Comparison of ENCODE assay signal across 8 cellular contexts in genomic region chr12:64088431-64089349, GRCh38.
DNase-seq lines count a peak whose midpoint lies in the region; ATAC-seq, FAIRE-seq and TF ChIP-seq lines count a peak whose summit lies in the region.

No MANE protein-coding gene starts in this region.

- H3K36me3 ChIP-seq in GM23248 (ENCODE audit: low read depth) = peaks cover 21% of the 10 kb centered on the region
- no peaks in the 10 kb centered on the region for H3K36me3 ChIP-seq in H1 (ENCODE audit: control insufficient read depth in 2 of 4, insufficient read depth in 4 of 4, low read length in 3 of 4)

- H3K9ac ChIP-seq in GM23248 = peak overlapping the region; percentile 54
- H3K9ac ChIP-seq in H1 (replicated peaks in 1 of 4; ENCODE audit: extremely low read depth in 1 of 4, low read depth in 3 of 4, low read length in 3 of 4) = no peak overlapping the region

- peak; percentile 96 for DNase-seq in GM23248
- peak; percentile 24 for DNase-seq in NCI-H82 treated with DMSO at 0.1 percent for 48 hours (lab: John Stamatoyannopoulos, UW; ENCODE audit: unreplicated experiment)
- DNase-seq in H1 (ENCODE audit: low read depth in 1 of 2, low spot score in 2 of 2) = peak in 1 of 2 experiments; percentile 10
- peak; percentile 89 for DNase-seq in medulla oblongata (ENCODE audit: extremely low spot score)
- DNase-seq in activated CD8-positive, alpha-beta memory T cell treated with anti-CD3 and anti-CD28 coated beads, Interleukin-2, amount 50 U/mL, for 48 hours = no peak
- DNase-seq in NCI-H1930 (lab: John Stamatoyannopoulos, UW) = no peak
- DNase-seq in activated T-cell treated with anti-CD3 and anti-CD28 coated beads, Interleukin-2, amount 50 U/mL, for 72 hours = no peak
- no peak for DNase-seq in SKM-1 treated with dmso at 0.1 percent for 144 hours (lab: John Stamatoyannopoulos, UW; ENCODE audit: unreplicated experiment)

- no peaks in the 10 kb centered on the region for H3K9me3 Mint-ChIP-seq in activated T-cell treated with anti-CD3 and anti-CD28 coated beads, Interleukin-2, amount 50 U/mL, for 72 hours

- peaks cover 18% of the 10 kb centered on the region for H3K27me3 Mint-ChIP-seq in activated T-cell treated with anti-CD3 and anti-CD28 coated beads, Interleukin-2, amount 50 U/mL, for 72 hours (ENCODE audit: low read depth)

- H4K20me1 ChIP-seq in GM23248 (ENCODE audit: insufficient read depth) = no peaks in the 10 kb centered on the region
- H4K20me1 ChIP-seq in H1 (replicated peaks in 1 of 2; ENCODE audit: control insufficient read depth in 1 of 2, insufficient read depth in 2 of 2, low read length in 2 of 2) = no peaks in the 10 kb centered on the region

- no peak overlapping the region for H3K4ac ChIP-seq in H1 (replicated peaks; ENCODE audit: insufficient read length, low read depth, low read length)

- no peaks in the 10 kb centered on the region for H3K4me1 Mint-ChIP-seq in activated T-cell treated with anti-CD3 and anti-CD28 coated beads, Interleukin-2, amount 50 U/mL, for 72 hours (ENCODE audit: low read depth)

- no peak for TF ChIP-seq CTCF in H1 (IDR thresholded peaks at IDR 0.05; ENCODE audit: control extremely low read depth in 1 of 3, insufficient read depth in 1 of 3, low read depth in 1 of 3, low read length in 3 of 3)

- H3K4me3 Mint-ChIP-seq in activated T-cell treated with anti-CD3 and anti-CD28 coated beads, Interleukin-2, amount 50 U/mL, for 72 hours = no peak overlapping the region

- H3K79me2 ChIP-seq in GM23248 (ENCODE audit: insufficient read depth) (peaks cover 37% of the 10 kb centered on the region), H1 (ENCODE audit: control insufficient read depth in 1 of 2, insufficient read depth in 2 of 2, low read length in 2 of 2) (no peaks in the 10 kb centered on the region)

- FAIRE-seq in H1 (lab: Jason Lieb, UNC) = peak; percentile 78

- POLR2A ChIA-PET in H1 (lab: Charles Lee; ENCODE audit: partially characterized antibody) = no interaction called here

- H3K23me2 ChIP-seq in H1 (ENCODE audit: low read depth, low read length) = no peaks in the 10 kb centered on the region

- no peaks in the 10 kb centered on the region for H3K9me2 ChIP-seq in GM23248 (ENCODE audit: insufficient read depth)

- no peak overlapping the region for H3K56ac ChIP-seq in H1 (replicated peaks; ENCODE audit: insufficient read length, low read depth, low read length)

- H4K8ac ChIP-seq in H1 (ENCODE audit: extremely low read depth, insufficient read depth, low read length) = no peak overlapping the region

- H3K27ac ChIP-seq in GM23248 (peak overlapping the region; percentile 85), H1 (ENCODE audit: low read depth, low read length) (no peak overlapping the region)

- H3K14ac ChIP-seq in H1 (ENCODE audit: insufficient read length) = no peak overlapping the region

- H2AFZ ChIP-seq in GM23248 (no peak overlapping the region), H1 (ENCODE audit: low read length) (no peak overlapping the region)

- H3K18ac ChIP-seq in H1 (ENCODE audit: extremely low read depth, low read length) = no peak overlapping the region

- in situ Hi-C loops in GM23248 (cut with MboI) = loop anchor here (25.0 kb wide), 1 partner anchor 251 kb away; the partner anchor contains the start of gene SRGAP1

- H3K4me2 ChIP-seq in GM23248 (ENCODE audit: unreplicated experiment) = peak overlapping the region; percentile 71
- no peak overlapping the region for H3K4me2 ChIP-seq in H1 (ENCODE audit: insufficient read depth in 1 of 2, low read depth in 2 of 2, low read length in 2 of 2)

- TF ChIP-seq RAD21 in H1 (IDR thresholded peaks at IDR 0.05 in 1 of 2, conservative IDR thresholded peaks at IDR 0.05 in 1 of 2; ENCODE audit: low read depth in 2 of 2, low read length in 2 of 2) = no peak

- H3K4me3 ChIP-seq in GM23248 = peak overlapping the region; percentile 45
- no peak overlapping the region for H3K4me3 ChIP-seq in H1 (ENCODE audit: extremely low read depth in 1 of 4, insufficient read depth in 2 of 4, low read depth in 3 of 4, low read length in 4 of 4)

- H3K4me1 ChIP-seq in GM23248 (ENCODE audit: insufficient read depth) = peaks cover 66% of the 10 kb centered on the region
- H3K4me1 ChIP-seq in H1 (replicated peaks in 1 of 4; ENCODE audit: control insufficient read depth in 3 of 4, insufficient read depth in 4 of 4, low read length in 3 of 4) = peaks cover 0 to 6% (median 2%) of the 10 kb centered on the region in 4 experiments; a peak in 2 of 7 replicates

- no peak for ATAC-seq in activated T-cell treated with anti-CD3 and anti-CD28 coated beads, Interleukin-2, amount 50 U/mL, for 72 hours (replicated peaks in 1 of 2)

- 0 out of 2 replicates have a peak overlapping the region, but pooled peaks have one; percentile 30 for H2BK12ac ChIP-seq in H1 (ENCODE audit: low read depth, low read length)

- H3K27ac Mint-ChIP-seq in activated T-cell treated with anti-CD3 and anti-CD28 coated beads, Interleukin-2, amount 50 U/mL, for 72 hours = no peak overlapping the region

- TF ChIP-seq EP300 in H1 (IDR thresholded peaks at IDR 0.05; ENCODE audit: borderline replicate concordance in 1 of 2, low read depth in 2 of 2, low read length in 2 of 2) = no peak

- CTCF ChIA-PET in H1 (lab: Charles Lee; ENCODE audit: partially characterized antibody) = interaction anchor here (0.5 to 1.8 kb wide), 2 partner anchors 10 to 289 kb away, joined by 3 to 8 read pairs; no protein-coding TSS in a partner anchor

- no peak overlapping the region for H2BK120ac ChIP-seq in H1 (replicated peaks; ENCODE audit: low read depth, low read length)

- no peak overlapping the region for H2BK20ac ChIP-seq in H1 (ENCODE audit: low read length)

- no peaks in the 10 kb centered on the region for H3K27me3 ChIP-seq in GM23248 (replicated peaks; ENCODE audit: insufficient read depth)
- no peaks in the 10 kb centered on the region for H3K27me3 ChIP-seq in H1 (replicated peaks in 1 of 4; ENCODE audit: control insufficient read depth in 3 of 4, extremely low read depth in 1 of 4, insufficient read depth in 3 of 4, low read length in 3 of 4)

- no peak overlapping the region for H3K23ac ChIP-seq in H1 (ENCODE audit: insufficient read length)

- WGBS in GM23248 (ENCODE audit: low coverage in 1 of 2, low lambda C conversion rate in 2 of 2, missing lambda C conversion rate in 2 of 2), 2 experiments = 8 to 9% methylated on average over 12 of the region's 12 CpGs
- 84% methylated on average over 12 of the region's 12 CpGs; no CpG with 5 or more reads in 1 of the 2 experiments for WGBS in H1 (ENCODE audit: extremely low coverage in 1 of 2, insufficient coverage in 1 of 2, insufficient read length in 1 of 2, insufficient replicate concordance in 2 of 2, low coverage in 1 of 2, low lambda C conversion rate in 2 of 2, missing lambda C conversion rate in 1 of 2), 2 experiments

- peak overlapping the region; percentile 53; the same call in 1 of the 2 replicates for H2BK5ac ChIP-seq in H1 (ENCODE audit: low read depth, low read length)

- no peak for TF ChIP-seq POLR2A in H1 (IDR thresholded peaks at IDR 0.05; ENCODE audit: control extremely low read depth in 1 of 2, low read depth in 2 of 2, low read length in 2 of 2)

- no peaks in the 10 kb centered on the region for H3K36me3 Mint-ChIP-seq in activated T-cell treated with anti-CD3 and anti-CD28 coated beads, Interleukin-2, amount 50 U/mL, for 72 hours (ENCODE audit: insufficient read depth in 2 of 2)

- H3F3A ChIP-seq in GM23248 (ENCODE audit: insufficient read depth) = peaks cover 76% of the 10 kb centered on the region

- H4K91ac ChIP-seq in H1 (replicated peaks; ENCODE audit: insufficient read length, low read length) = no peak overlapping the region

- H3K9me3 ChIP-seq in GM23248 (ENCODE audit: low read depth) (no peaks in the 10 kb centered on the region), H1 (ENCODE audit: insufficient read depth in 2 of 2, low read depth in 1 of 2, low read length in 1 of 2) (no peaks in the 10 kb centered on the region)

- no peak overlapping the region for H4K5ac ChIP-seq in H1 (ENCODE audit: insufficient read length, low read depth, low read length)

- H2BK15ac ChIP-seq in H1 (ENCODE audit: low read length) = 0 out of 2 replicates have a peak overlapping the region, but pooled peaks have one; percentile 31

- H3K79me1 ChIP-seq in H1 (ENCODE audit: low read depth, low read length) = no peaks in the 10 kb centered on the region

- H2AK5ac ChIP-seq in H1 (ENCODE audit: low read depth, low read length) = no peak overlapping the region

TF ChIP-seq in H1, 55 proteins besides CTCF, POLR2A, EP300 and RAD21:
- TF ChIP-seq TBP (IDR thresholded peaks at IDR 0.05; ENCODE audit: low read depth, low read length) (no peak), TEAD4 (IDR thresholded peaks at IDR 0.05; ENCODE audit: low read depth, low read length) (no peak), NRF1 (IDR thresholded peaks at IDR 0.05; ENCODE audit: low read depth, low read length) (no peak), ATF3 (IDR thresholded peaks at IDR 0.05; ENCODE audit: insufficient read depth, low read depth, low read length) (no peak), JUND (IDR thresholded peaks at IDR 0.05; ENCODE audit: low read length) (peak; percentile 95), JUN (IDR thresholded peaks at IDR 0.05; ENCODE audit: low read depth, low read length) (peak; percentile 59; the same call in 1 of the 2 replicates)

Comparison
In these comparisons a context has a peak if more than half of its experiments do, and no peak if none do; other contexts are left out.
1. DNase-seq: peak in GM23248 (single experiment), NCI-H82 treated with DMSO at 0.1 percent for 48 hours (single experiment) and medulla oblongata (single experiment); none in activated CD8-positive, alpha-beta memory T cell treated with anti-CD3 and anti-CD28 coated beads, Interleukin-2, amount 50 U/mL, for 48 hours (single experiment), NCI-H1930 (0 of 2), activated T-cell treated with anti-CD3 and anti-CD28 coated beads, Interleukin-2, amount 50 U/mL, for 72 hours (0 of 2) and SKM-1 treated with dmso at 0.1 percent for 144 hours (single experiment).